ENCODE assay signal across 1 cellular context in genomic region chr5:159450417-159450816, GRCh38.
TF ChIP-seq lines count a peak whose summit lies in the region.

No MANE protein-coding gene starts in this region.

TF ChIP-seq in IMR-90, 13 proteins besides CTCF, POLR2A, EP300 and RAD21 (continued from another document):
- TF ChIP-seq USF2 (IDR thresholded peaks at IDR 0.05; ENCODE audit: low read depth, low read length), result no peak
- no peak for TF ChIP-seq ELK1 (IDR thresholded peaks at IDR 0.05; ENCODE audit: borderline replicate concordance, low read depth, low read length)
- TF ChIP-seq CEBPB (IDR thresholded peaks at IDR 0.05; ENCODE audit: low read depth, low read length), result no peak
- TF ChIP-seq RCOR1 (IDR thresholded peaks at IDR 0.05; ENCODE audit: insufficient replicate concordance, low read length), result no peak
